Comparison of ENCODE assay signal across 20 cellular contexts in genomic region chr10:77841711-77842375, GRCh38.
DNase-seq lines count a peak whose midpoint lies in the region; ATAC-seq and TF ChIP-seq lines count a peak whose summit lies in the region.
"Had no signal": no experiment of that assay in that cellular context is flagged by ENCODE, and none has a peak within 500 bp of the region (broad histone marks: within the 10 kb centered on the region; RNA-seq: fewer than 3 reads in every experiment).

No MANE protein-coding gene starts in this region.

- CTCF ChIA-PET in WTC11 (lab: Charles Lee): interaction anchor here (0.6 to 2.2 kb wide), 4 partner anchors 9 to 52 kb away, joined by 3 to 9 read pairs (median 4); no protein-coding TSS in a partner anchor

- POLR2A ChIA-PET in WTC11 (lab: Charles Lee): no interaction called here

- H3K27ac Mint-ChIP-seq in WTC11: 0 out of 2 replicates have a peak overlapping the region, but pooled peaks have one; percentile 29

- H3K36me3 Mint-ChIP-seq in WTC11: peaks cover 42% of the 10 kb centered on the region

- no peak for ATAC-seq in WTC11
- no peak for ATAC-seq in HG03135 (IDR thresholded peaks at IDR 0.05; ENCODE audit: unreplicated experiment)
- no peak for ATAC-seq in GM19455 (IDR thresholded peaks at IDR 0.05; ENCODE audit: unreplicated experiment)
- ATAC-seq: GM23338, HCT116 had no signal

- no peaks in the 10 kb centered on the region for H3K9me3 Mint-ChIP-seq in WTC11
- H3K9me3 Mint-ChIP-seq: GM23338 had no signal

- peaks cover 36% of the 10 kb centered on the region for H3K4me1 Mint-ChIP-seq in WTC11

- H3K4me3 Mint-ChIP-seq in WTC11: no peak overlapping the region
- H3K4me3 Mint-ChIP-seq: GM23338 had no signal

- no peaks in the 10 kb centered on the region for H3K27me3 Mint-ChIP-seq in WTC11 (ENCODE audit: low read depth)

- DNase-seq in HK-2 (ENCODE audit: unreplicated experiment) (peak; percentile 33), WTC11 (ENCODE audit: low spot score) (no peak), kidney tubule cell (ENCODE audit: low spot score) (peak; percentile 70), retina (peak; percentile 15), activated gamma-delta T cell (lab: John Stamatoyannopoulos, UW) (no peak), NCI-H748 (lab: John Stamatoyannopoulos, UW; ENCODE audit: unreplicated experiment) (no peak)
- DNase-seq: AML-193, DMS 273 treated with DMSO at 0.1 percent for 48 hours, GF-D8, KBM-7, NCI-H1105 treated with DMSO at 0.1 percent for 48 hours, NCI-H1694 treated with DMSO at 0.1 percent for 48 hours, NCI-H2107, NCI-H510A, NCI-H774, SHP77 had no signal

- no peak for TF ChIP-seq CTCF in WTC11 (IDR thresholded peaks at IDR 0.05)

TF ChIP-seq in WTC11, 78 proteins besides CTCF, POLR2A, EP300 and RAD21:
- TF ChIP-seq RORB (CRISPR knock-in tag; IDR thresholded peaks at IDR 0.05): no peak
- TF ChIP-seq, protein P1, sequence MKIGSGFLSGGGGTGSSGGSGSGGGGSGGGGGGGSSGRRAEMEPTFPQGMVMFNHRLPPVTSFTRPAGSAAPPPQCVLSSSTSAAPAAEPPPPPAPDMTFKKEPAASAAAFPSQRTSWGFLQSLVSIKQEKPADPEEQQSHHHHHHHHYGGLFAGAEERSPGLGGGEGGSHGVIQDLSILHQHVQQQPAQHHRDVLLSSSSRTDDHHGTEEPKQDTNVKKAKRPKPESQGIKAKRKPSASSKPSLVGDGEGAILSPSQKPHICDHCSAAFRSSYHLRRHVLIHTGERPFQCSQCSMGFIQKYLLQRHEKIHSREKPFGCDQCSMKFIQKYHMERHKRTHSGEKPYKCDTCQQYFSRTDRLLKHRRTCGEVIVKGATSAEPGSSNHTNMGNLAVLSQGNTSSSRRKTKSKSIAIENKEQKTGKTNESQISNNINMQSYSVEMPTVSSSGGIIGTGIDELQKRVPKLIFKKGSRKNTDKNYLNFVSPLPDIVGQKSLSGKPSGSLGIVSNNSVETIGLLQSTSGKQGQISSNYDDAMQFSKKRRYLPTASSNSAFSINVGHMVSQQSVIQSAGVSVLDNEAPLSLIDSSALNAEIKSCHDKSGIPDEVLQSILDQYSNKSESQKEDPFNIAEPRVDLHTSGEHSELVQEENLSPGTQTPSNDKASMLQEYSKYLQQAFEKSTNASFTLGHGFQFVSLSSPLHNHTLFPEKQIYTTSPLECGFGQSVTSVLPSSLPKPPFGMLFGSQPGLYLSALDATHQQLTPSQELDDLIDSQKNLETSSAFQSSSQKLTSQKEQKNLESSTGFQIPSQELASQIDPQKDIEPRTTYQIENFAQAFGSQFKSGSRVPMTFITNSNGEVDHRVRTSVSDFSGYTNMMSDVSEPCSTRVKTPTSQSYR (CRISPR knock-in tag; IDR thresholded peaks at IDR 0.05): no peak
- TF ChIP-seq, protein P2, sequence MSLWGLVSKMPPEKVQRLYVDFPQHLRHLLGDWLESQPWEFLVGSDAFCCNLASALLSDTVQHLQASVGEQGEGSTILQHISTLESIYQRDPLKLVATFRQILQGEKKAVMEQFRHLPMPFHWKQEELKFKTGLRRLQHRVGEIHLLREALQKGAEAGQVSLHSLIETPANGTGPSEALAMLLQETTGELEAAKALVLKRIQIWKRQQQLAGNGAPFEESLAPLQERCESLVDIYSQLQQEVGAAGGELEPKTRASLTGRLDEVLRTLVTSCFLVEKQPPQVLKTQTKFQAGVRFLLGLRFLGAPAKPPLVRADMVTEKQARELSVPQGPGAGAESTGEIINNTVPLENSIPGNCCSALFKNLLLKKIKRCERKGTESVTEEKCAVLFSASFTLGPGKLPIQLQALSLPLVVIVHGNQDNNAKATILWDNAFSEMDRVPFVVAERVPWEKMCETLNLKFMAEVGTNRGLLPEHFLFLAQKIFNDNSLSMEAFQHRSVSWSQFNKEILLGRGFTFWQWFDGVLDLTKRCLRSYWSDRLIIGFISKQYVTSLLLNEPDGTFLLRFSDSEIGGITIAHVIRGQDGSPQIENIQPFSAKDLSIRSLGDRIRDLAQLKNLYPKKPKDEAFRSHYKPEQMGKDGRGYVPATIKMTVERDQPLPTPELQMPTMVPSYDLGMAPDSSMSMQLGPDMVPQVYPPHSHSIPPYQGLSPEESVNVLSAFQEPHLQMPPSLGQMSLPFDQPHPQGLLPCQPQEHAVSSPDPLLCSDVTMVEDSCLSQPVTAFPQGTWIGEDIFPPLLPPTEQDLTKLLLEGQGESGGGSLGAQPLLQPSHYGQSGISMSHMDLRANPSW (CRISPR knock-in tag; conservative IDR thresholded peaks at IDR 0.05; ENCODE audit: low read depth): no peak
- TF ChIP-seq, protein P3, sequence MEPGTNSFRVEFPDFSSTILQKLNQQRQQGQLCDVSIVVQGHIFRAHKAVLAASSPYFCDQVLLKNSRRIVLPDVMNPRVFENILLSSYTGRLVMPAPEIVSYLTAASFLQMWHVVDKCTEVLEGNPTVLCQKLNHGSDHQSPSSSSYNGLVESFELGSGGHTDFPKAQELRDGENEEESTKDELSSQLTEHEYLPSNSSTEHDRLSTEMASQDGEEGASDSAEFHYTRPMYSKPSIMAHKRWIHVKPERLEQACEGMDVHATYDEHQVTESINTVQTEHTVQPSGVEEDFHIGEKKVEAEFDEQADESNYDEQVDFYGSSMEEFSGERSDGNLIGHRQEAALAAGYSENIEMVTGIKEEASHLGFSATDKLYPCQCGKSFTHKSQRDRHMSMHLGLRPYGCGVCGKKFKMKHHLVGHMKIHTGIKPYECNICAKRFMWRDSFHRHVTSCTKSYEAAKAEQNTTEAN (CRISPR knock-in tag; IDR thresholded peaks at IDR 0.05): no peak
- TF ChIP-seq ZNF416 (CRISPR knock-in tag; IDR thresholded peaks at IDR 0.05): no peak
- TF ChIP-seq FOXP1 (CRISPR knock-in tag; IDR thresholded peaks at IDR 0.05; ENCODE audit: borderline replicate concordance): no peak
- no peak for TF ChIP-seq KAT7 (CRISPR knock-in tag; IDR thresholded peaks at IDR 0.05; ENCODE audit: borderline replicate concordance)
- TF ChIP-seq E2F1 (CRISPR knock-in tag; IDR thresholded peaks at IDR 0.05): no peak
- TF ChIP-seq OVOL2 (CRISPR knock-in tag; IDR thresholded peaks at IDR 0.05; ENCODE audit: borderline replicate concordance): no peak
- TF ChIP-seq, protein P4, sequence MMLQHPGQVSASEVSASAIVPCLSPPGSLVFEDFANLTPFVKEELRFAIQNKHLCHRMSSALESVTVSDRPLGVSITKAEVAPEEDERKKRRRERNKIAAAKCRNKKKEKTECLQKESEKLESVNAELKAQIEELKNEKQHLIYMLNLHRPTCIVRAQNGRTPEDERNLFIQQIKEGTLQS (CRISPR knock-in tag; conservative IDR thresholded peaks at IDR 0.05): no peak
- no peak for TF ChIP-seq PREB (CRISPR knock-in tag; IDR thresholded peaks at IDR 0.05; ENCODE audit: borderline replicate concordance)
- no peak for TF ChIP-seq ELF4 (CRISPR knock-in tag; IDR thresholded peaks at IDR 0.05; ENCODE audit: low read depth)
- TF ChIP-seq AR (CRISPR knock-in tag; IDR thresholded peaks at IDR 0.05): no peak
- TF ChIP-seq SP1 (CRISPR knock-in tag; conservative IDR thresholded peaks at IDR 0.05): no peak
- no peak for TF ChIP-seq ZNF232 (CRISPR knock-in tag; IDR thresholded peaks at IDR 0.05)
- no peak for TF ChIP-seq EMX1 (CRISPR knock-in tag; IDR thresholded peaks at IDR 0.05)
- TF ChIP-seq ZNF219 (CRISPR knock-in tag; IDR thresholded peaks at IDR 0.05; ENCODE audit: borderline replicate concordance): no peak
- no peak for TF ChIP-seq SOX15 (CRISPR knock-in tag; IDR thresholded peaks at IDR 0.05)
- no peak for TF ChIP-seq NR1H2 (CRISPR knock-in tag; IDR thresholded peaks at IDR 0.05)
TF ChIP-seq in WTC11: peak in this region for 0.

Comparison
In these comparisons a context has a peak if more than half of its experiments do, and no peak if none do; other contexts are left out.
1. DNase-seq: peak in HK-2 (single experiment), kidney tubule cell (single experiment) and retina (single experiment); none in WTC11 (single experiment), activated gamma-delta T cell (single experiment) and NCI-H748 (single experiment).